ENCODE assay signal across 9 cellular contexts in genomic region chr17:10117581-10118001, GRCh38.
DNase-seq lines count a peak whose midpoint lies in the region; ATAC-seq and TF ChIP-seq lines count a peak whose summit lies in the region.
"Had no signal": no experiment of that assay in that cellular context is flagged by ENCODE, and none has a peak within 500 bp of the region (broad histone marks: within the 10 kb centered on the region; RNA-seq: fewer than 3 reads in every experiment).

No MANE protein-coding gene starts in this region.

- H3K4me2 ChIP-seq in GM23338, result peak overlapping the region; percentile 55; the same call in 1 of the 2 replicates

- H3K4me3 ChIP-seq in BJ (ENCODE audit: low read depth, low read length) (no peak overlapping the region), GM23338 (no peak overlapping the region)

- H4K20me1 ChIP-seq in GM23338 (replicated peaks; ENCODE audit: insufficient read depth), result no peaks in the 10 kb centered on the region

- no peaks in the 10 kb centered on the region for H3K9me3 Mint-ChIP-seq in GM23338
- peaks cover 10% of the 10 kb centered on the region for H3K9me3 Mint-ChIP-seq in mesothelial cell of epicardium

- no peaks in the 10 kb centered on the region for H3K36me3 ChIP-seq in BJ (ENCODE audit: control insufficient read depth, insufficient read depth, low read length)
- no peaks in the 10 kb centered on the region for H3K36me3 ChIP-seq in GM23338 (ENCODE audit: insufficient read depth)

- POLR2A ChIA-PET in BJ (lab: Charles Lee), result no interaction called here

- peak; percentile 16; the same call in 2 of the 3 replicates for ATAC-seq in GM23338

- no peak overlapping the region for H3K4me3 Mint-ChIP-seq in GM23338
- no peak overlapping the region for H3K4me3 Mint-ChIP-seq in mesothelial cell of epicardium

- H3K27ac ChIP-seq in GM23338 (ENCODE audit: low read depth), result peak overlapping the region; percentile 87; the same call in 1 of the 2 replicates

- no peaks in the 10 kb centered on the region for H3K79me2 ChIP-seq in GM23338 (replicated peaks; ENCODE audit: insufficient read depth)

- no peaks in the 10 kb centered on the region; the same call in none of the 2 replicates for H3K27me3 ChIP-seq in BJ (ENCODE audit: control insufficient read depth, insufficient read depth, low read length)
- no peaks in the 10 kb centered on the region for H3K27me3 ChIP-seq in GM23338 (ENCODE audit: insufficient read depth)

- no peaks in the 10 kb centered on the region for H3K36me3 Mint-ChIP-seq in GM23338 (ENCODE audit: low read depth)
- peaks cover 4% of the 10 kb centered on the region for H3K36me3 Mint-ChIP-seq in mesothelial cell of epicardium

- DNase-seq in BJ (ENCODE audit: low read depth), result no peak
- DNase-seq in GM23338 (ENCODE audit: low spot score), result peak; percentile 29
- DNase-seq in activated gamma-delta T cell treated with Interleukin-2 at 50 U/mL for 16 hours, result peak; percentile 36
- DNase-seq in mesothelial cell of epicardium (ENCODE audit: low spot score in 2 of 2, unreplicated experiment in 2 of 2), result no peak
- no peak for DNase-seq in NCI-H2196 treated with DMSO at 0.1 percent for 48 hours (lab: John Stamatoyannopoulos, UW; ENCODE audit: unreplicated experiment)
- no peak for DNase-seq in H4 (ENCODE audit: low spot score)
- no peak for DNase-seq in activated T-cell treated with anti-CD3 and anti-CD28 coated beads for 4 hours
- DNase-seq in iPS-NIHi11 (ENCODE audit: low spot score), result no peak
- DNase-seq: activated CD4-positive, alpha-beta T cell treated with anti-CD3 and anti-CD28 coated beads, Interleukin-2, amount 50 U/mL, for 1 hour had no signal

- peak overlapping the region; percentile 23; the same call in 1 of the 2 replicates for H3K27ac Mint-ChIP-seq in GM23338
- H3K27ac Mint-ChIP-seq in mesothelial cell of epicardium, result peak overlapping the region; percentile 31

- H3K4me1 Mint-ChIP-seq in GM23338, result peaks cover 47% of the 10 kb centered on the region
- H3K4me1 Mint-ChIP-seq in mesothelial cell of epicardium, result peaks cover 87% of the 10 kb centered on the region

- CTCF ChIA-PET in BJ (lab: Yijun Ruan, JAX), result no interaction called here

- H2AFZ ChIP-seq in GM23338, result no peak overlapping the region; the same call in 1 of the 2 replicates

- H3K9me2 ChIP-seq in GM23338 (ENCODE audit: insufficient read depth), result 0 out of 2 replicates have a peak, but pooled peaks cover 4% of the 10 kb centered on the region

- H3F3A ChIP-seq in GM23338 (replicated peaks; ENCODE audit: low read depth), result no peaks in the 10 kb centered on the region

- H3K4me1 ChIP-seq in GM23338 (ENCODE audit: insufficient read depth), result peaks cover 27% of the 10 kb centered on the region

- peak; percentile 28; the same call in 1 of the 2 replicates for TF ChIP-seq CTCF in BJ (IDR thresholded peaks at IDR 0.05; ENCODE audit: insufficient read depth, low read depth, low read length)
- TF ChIP-seq CTCF in GM23338 (conservative IDR thresholded peaks at IDR 0.05; ENCODE audit: low read depth in 2 of 2), result peak in 1 of 2 experiments; percentile 40; a peak in 2 of 4 replicates
- TF ChIP-seq CTCF in mesothelial cell of epicardium (IDR thresholded peaks at IDR 0.05; ENCODE audit: unreplicated experiment), result no peak

- H3K27me3 Mint-ChIP-seq in GM23338 (ENCODE audit: insufficient read depth, low read depth, poor library complexity), result peaks cover 13% of the 10 kb centered on the region
- no peaks in the 10 kb centered on the region for H3K27me3 Mint-ChIP-seq in mesothelial cell of epicardium (ENCODE audit: low read depth)

TF ChIP-seq in GM23338, 12 proteins besides CTCF, POLR2A, EP300 and RAD21 (continues in another document):
- TF ChIP-seq ZNF462 (CRISPR knock-in tag; IDR thresholded peaks at IDR 0.05), result no peak
- no peak for TF ChIP-seq STAT1 (IDR thresholded peaks at IDR 0.05; ENCODE audit: unreplicated experiment)
- TF ChIP-seq JUNB (IDR thresholded peaks at IDR 0.05; ENCODE audit: unreplicated experiment), result no peak
- no peak for TF ChIP-seq NANOG (IDR thresholded peaks at IDR 0.05; ENCODE audit: borderline replicate concordance)
- TF ChIP-seq ETS1 (IDR thresholded peaks at IDR 0.05), result no peak
- TF ChIP-seq POLR2AphosphoS5 (IDR thresholded peaks at IDR 0.05; ENCODE audit: low read depth), result no peak

Comparison
In these comparisons a context has a peak if more than half of its experiments do, and no peak if none do; other contexts are left out.
1. DNase-seq: peak in GM23338 (single experiment) and activated gamma-delta T cell treated with Interleukin-2 at 50 U/mL for 16 hours (single experiment); none in BJ (single experiment), mesothelial cell of epicardium (0 of 2), NCI-H2196 treated with DMSO at 0.1 percent for 48 hours (single experiment), H4 (single experiment), activated T-cell treated with anti-CD3 and anti-CD28 coated beads for 4 hours (single experiment) and iPS-NIHi11 (single experiment).